18 cellular contexts compared by ENCODE assay signal in genomic region chr19:45066921-45067661, GRCh38. TPM values are rescaled to one million over a fixed set of nuclear protein-coding genes. Genes with fewer than 3 reads are reported as not detected.
DNase-seq lines count a peak whose midpoint lies in the region; ATAC-seq and TF ChIP-seq lines count a peak whose summit lies in the region.
"Had no signal": no experiment of that assay in that cellular context is flagged by ENCODE, and none has a peak within 500 bp of the region (broad histone marks: within the 10 kb centered on the region; RNA-seq: fewer than 3 reads in every experiment).

No MANE protein-coding gene starts in this region.

- H3K36me3 Mint-ChIP-seq in central memory CD8-positive, alpha-beta T cell (ENCODE audit: insufficient read depth): peaks cover 48% of the 10 kb centered on the region
- peaks cover 30% of the 10 kb centered on the region for H3K36me3 Mint-ChIP-seq in nephron progenitor cell (ENCODE audit: low read depth)

- H4K20me1 ChIP-seq in BLaER1: peaks cover 77% of the 10 kb centered on the region

- ATAC-seq in central memory CD8-positive, alpha-beta T cell (replicated peaks; ENCODE audit: extremely low read depth, poor library complexity, severe bottlenecking): no peak
- ATAC-seq in GM21515 (IDR thresholded peaks at IDR 0.05; ENCODE audit: unreplicated experiment): no peak

- H3K27me3 ChIP-seq in BLaER1: no peaks in the 10 kb centered on the region
- no peaks in the 10 kb centered on the region for H3K27me3 ChIP-seq in H7 (ENCODE audit: control insufficient read depth, insufficient read depth, low read length)

- H3K4me2 ChIP-seq in BLaER1: no peak overlapping the region

- no peaks in the 10 kb centered on the region for H3K27me3 Mint-ChIP-seq in central memory CD8-positive, alpha-beta T cell
- no peaks in the 10 kb centered on the region for H3K27me3 Mint-ChIP-seq in nephron progenitor cell (ENCODE audit: low read depth, poor library complexity)

- no peak overlapping the region for H3K9ac ChIP-seq in BLaER1

- no peak overlapping the region for H3K4me3 Mint-ChIP-seq in central memory CD8-positive, alpha-beta T cell
- no peak overlapping the region for H3K4me3 Mint-ChIP-seq in nephron progenitor cell

- peak overlapping the region; percentile 12; the same call in 1 of the 2 replicates for H3K27ac ChIP-seq in BLaER1

- DNase-seq in H7 (peak; percentile 70), nephron progenitor cell (no peak), mesenteric fat pad (ENCODE audit: low spot score) (no peak), activated gamma-delta T cell treated with Interleukin-2 at 50 U/mL for 16 hours (no peak)
- DNase-seq in central memory CD8-positive, alpha-beta T cell (ENCODE audit: low spot score in 2 of 2): no peak
- DNase-seq in effector CD4-positive, alpha-beta T cell: no peak
- DNase-seq: C1 segment of cervical spinal cord, IMR-90, NCI-H1417 treated with DMSO at 0.1 percent for 48 hours, NCI-H187 treated with DMSO at 0.1 percent for 48 hours, NCI-H2227 treated with DMSO at 0.1 percent for 48 hours, NCI-H510A treated with DMSO at 0.1 percent for 48 hours, NCI-H82, RPMI8226, SIG-M5 had no signal

- H3K4me3 ChIP-seq in BLaER1: no peak overlapping the region
- H3K4me3 ChIP-seq in H7 (ENCODE audit: insufficient read depth, low read depth, low read length): no peak overlapping the region

- H3K27ac Mint-ChIP-seq in central memory CD8-positive, alpha-beta T cell (ENCODE audit: low read depth): peak overlapping the region; percentile 32
- peak overlapping the region; percentile 57 for H3K27ac Mint-ChIP-seq in nephron progenitor cell

- H3K36me3 ChIP-seq in BLaER1 (peaks cover 96% of the 10 kb centered on the region), H7 (replicated peaks; ENCODE audit: control insufficient read depth, insufficient read depth, low read length) (peaks cover 27% of the 10 kb centered on the region)

- no peaks in the 10 kb centered on the region for H3K9me3 Mint-ChIP-seq in central memory CD8-positive, alpha-beta T cell
- no peaks in the 10 kb centered on the region for H3K9me3 Mint-ChIP-seq in nephron progenitor cell

- TF ChIP-seq CTCF in nephron progenitor cell (IDR thresholded peaks at IDR 0.05): no peak

- no peaks in the 10 kb centered on the region for H3K4me1 Mint-ChIP-seq in central memory CD8-positive, alpha-beta T cell
- H3K4me1 Mint-ChIP-seq in nephron progenitor cell: no peaks in the 10 kb centered on the region

- no peaks in the 10 kb centered on the region for H3K9me3 ChIP-seq in BLaER1

- peaks cover 11% of the 10 kb centered on the region for H3K4me1 ChIP-seq in BLaER1

RNA-seq across cellular contexts. Expression of gene ZNF296, which starts 9.2 kb away (rescaled TPM):
- 2.6 and 4.2 TPM in 2 replicates for total RNA-seq in H7 (2014; rRNA removed; shearing (Covaris generic))
- 0.61 TPM for total RNA-seq in mesenteric fat pad
- total RNA-seq: IMR-90, M059J had no signal

RNA-seq across cellular contexts. Expression of gene GEMIN7, which starts 12.0 kb away (rescaled TPM):
- 72.2 and 77.0 TPM in 2 replicates for total RNA-seq in H7 (2014; rRNA removed; shearing (Covaris generic))
- total RNA-seq in mesenteric fat pad: 18.3 TPM

RNA-seq across cellular contexts. Expression of gene PPP1R37, which starts 25.9 kb away (rescaled TPM):
- 30.0 and 32.9 TPM in 2 replicates for total RNA-seq in H7 (2014; rRNA removed; shearing (Covaris generic))
- total RNA-seq in mesenteric fat pad: 22.0 TPM

RNA-seq across cellular contexts. Expression of gene CLASRP, which starts 28.2 kb away (rescaled TPM):
- 31.4 and 35.2 TPM in 2 replicates for total RNA-seq in H7 (2014; rRNA removed; shearing (Covaris generic))
- total RNA-seq in mesenteric fat pad: 78.3 TPM
